In genomic region chr1:22673486-22674409, GRCh38 we compare ENCODE assay signal across 8 cellular contexts. TPM values are rescaled to one million over a fixed set of nuclear protein-coding genes. Genes with fewer than 3 reads are reported as not detected.
A peak's percentile ranks its signal among the peaks of the same experiment; 100 is the strongest.
DNase-seq lines count a peak whose midpoint lies in the region; ATAC-seq, FAIRE-seq and TF ChIP-seq lines count a peak whose summit lies in the region.

No MANE protein-coding gene starts in this region.

- peaks cover 3% of the 10 kb centered on the region for H3K27me3 Mint-ChIP-seq in neural crest cell (ENCODE audit: low read depth)

- peak overlapping the region; percentile 35 for H3K4me3 Mint-ChIP-seq in neural crest cell

- H3K27ac Mint-ChIP-seq in neural crest cell (ENCODE audit: unreplicated experiment) = peak overlapping the region; percentile 71

- TF ChIP-seq CTCF in neural crest cell (conservative IDR thresholded peaks at IDR 0.05) = peak; percentile 88

- FAIRE-seq in RCC 7860 (lab: Jason Lieb, UNC) = peak; percentile 78

- H3K9me3 Mint-ChIP-seq in neural crest cell = no peaks in the 10 kb centered on the region

- ATAC-seq in esophagus mucosa (peak; percentile 29), HG03469 (IDR thresholded peaks at IDR 0.05; ENCODE audit: unreplicated experiment) (no peak), HG03457 (IDR thresholded peaks at IDR 0.05; ENCODE audit: unreplicated experiment) (no peak)

- peak; percentile 43 to 48 for DNase-seq in NCI-H2081 (lab: John Stamatoyannopoulos, UW)
- no peak for DNase-seq in NCI-H2081 treated with DMSO at 0.1 percent for 48 hours (lab: John Stamatoyannopoulos, UW)
- DNase-seq in HT-29 (ENCODE audit: low spot score) = peak; percentile 79
- peak; percentile 54 for DNase-seq in RCC 7860 (ENCODE audit: low spot score)
- peak; percentile 84 for DNase-seq in neural crest cell (ENCODE audit: low read depth, low spot score)

- no peaks in the 10 kb centered on the region for H3K36me3 Mint-ChIP-seq in neural crest cell (ENCODE audit: low read depth)

- peaks cover 22% of the 10 kb centered on the region for H3K4me1 Mint-ChIP-seq in neural crest cell

RNA-seq across cellular contexts. Expression of gene C1QB, which starts 20.7 kb away (rescaled TPM):
- not detected in 2 replicates for total RNA-seq in HT-29 (2014; rRNA removed; shearing (Covaris generic))
- 14.4 TPM for total RNA-seq in esophagus mucosa
- not detected in 2 replicates for total RNA-seq in neural crest cell

RNA-seq across cellular contexts. Expression of gene C1QC, which starts 30.3 kb away (rescaled TPM):
- not detected in 2 replicates for total RNA-seq in HT-29 (2014; rRNA removed; shearing (Covaris generic))
- total RNA-seq in esophagus mucosa (11.7 TPM), neural crest cell (not detected in 2 replicates)

RNA-seq across cellular contexts. Expression of gene EPHB2, which starts 36.9 kb away (rescaled TPM):
- 2.0 and 3.3 TPM in 2 replicates for total RNA-seq in HT-29 (2014; rRNA removed; shearing (Covaris generic))
- total RNA-seq in esophagus mucosa (2.2 TPM), neural crest cell (57.2 and 60.3 TPM in 2 replicates)

RNA-seq across cellular contexts. Expression of gene C1QA, which starts 37.3 kb away (rescaled TPM):
- total RNA-seq in HT-29 (2014; rRNA removed; shearing (Covaris generic)) = not detected in 2 replicates
- total RNA-seq in esophagus mucosa = 10.4 TPM
- total RNA-seq in neural crest cell = not detected in 2 replicates

Comparison
In these comparisons a context has a peak if more than half of its experiments do, and no peak if none do; other contexts are left out.
1. RNA of gene C1QB, which starts 20.7 kb away (total RNA-seq): 14.4 TPM in esophagus mucosa (single experiment); not detected in HT-29 and not detected in neural crest cell; every median in the first group is over 10 times any median in the second.
2. RNA of gene C1QC, which starts 30.3 kb away (total RNA-seq): 11.7 TPM in esophagus mucosa (single experiment); not detected in HT-29 and not detected in neural crest cell; every median in the first group is over 10 times any median in the second.
3. RNA of gene EPHB2, which starts 36.9 kb away (total RNA-seq): 57.2 to 60.3 TPM in neural crest cell; 2.0 to 3.3 TPM in HT-29 and 2.2 TPM in esophagus mucosa (single experiment); every median in the first group is over 10 times any median in the second.